ENCODE assay signal across 29 cellular contexts in the genomic region with DNA sequence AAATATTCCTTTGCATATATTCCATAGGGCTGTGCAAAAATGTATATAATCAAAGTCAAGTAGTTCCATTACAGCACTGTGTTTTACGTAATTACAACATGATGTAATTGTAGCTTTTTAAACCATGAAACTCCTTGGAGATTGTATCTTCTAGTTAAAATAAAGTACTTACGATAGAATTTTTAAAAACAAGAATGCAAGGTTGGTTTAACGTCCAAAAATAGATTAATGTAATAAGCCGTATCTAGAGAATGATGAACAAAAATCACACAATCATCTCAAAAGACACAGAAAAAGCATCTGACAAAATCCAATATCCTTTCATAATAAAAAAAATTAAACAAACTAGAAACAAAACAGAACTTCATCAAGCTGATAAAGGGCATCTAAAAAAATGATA.
"Had no signal": no experiment of that assay in that cellular context is flagged by ENCODE, and none has a peak within 500 bp of the region (broad histone marks: within the 10 kb centered on the region; RNA-seq: fewer than 3 reads in every experiment).

No MANE protein-coding gene starts in this region.

- H3K4me3 ChIP-seq: stomach, suprapubic skin, testis, thoracic aorta, thyroid gland, tibial artery, tibial nerve, transverse colon, upper lobe of left lung, upper lobe of right lung, uterus, vagina had no signal

- DNase-seq: stimulated activated CD4-positive, alpha-beta T cell treated with anti-CD3 and anti-CD28 coated beads, Interleukin-2, amount 100 ng/mL, for 48 hours; stimulated activated CD4-positive, alpha-beta T cell treated with anti-CD3 and anti-CD28 coated beads, Interleukin-4, amount 100 ng/mL, for 1 hour; stimulated activated CD4-positive, alpha-beta T cell treated with anti-CD3 and anti-CD28 coated beads, Interleukin-4, amount 100 ng/mL, for 24 hours; stimulated activated CD4-positive, alpha-beta T cell treated with anti-CD3 and anti-CD28 coated beads, Interleukin-4, amount 100 ng/mL, for 4 hours; stimulated activated CD8-positive, alpha-beta memory T cell treated with anti-CD3 and anti-CD28 coated beads, Interleukin-4, amount 100 ng/mL, for 48 hours; stimulated activated naive B cell treated with anti-CD40 and anti-IgM and Interleukin-4, amounts not matched to agents 10 μg/mL and 1 μg/mL and 100 μg/mL, for 72 hours; stimulated activated naive CD4-positive, alpha-beta T cell; stimulated activated naive CD4-positive, alpha-beta T cell treated with Interleukin-2 at 50 U/mL for 16 hours; stimulated activated naive CD8-positive, alpha-beta T cell treated with anti-CD3 and anti-CD28 coated beads, Interleukin-15, amount 100 ng/mL, for 72 hours; stimulated activated naive CD8-positive, alpha-beta T cell treated with anti-CD3 and anti-CD28 coated beads, Interleukin-15, Interleukin-2, amounts not matched to agents 100 U/mL and 50 U/mL, for 24 hours; stomach; substantia nigra; testis; thyroid gland; tibial artery; transverse colon; trophoblast cell; upper lobe of left lung; upper lobe of right lung; uterus had no signal

- H3K9me3 ChIP-seq: testis, thyroid gland had no signal

- H3K27me3 ChIP-seq: stomach, suprapubic skin, testis, thyroid gland, tibial artery, tibial nerve, transverse colon, upper lobe of left lung, upper lobe of right lung, uterus, vagina had no signal

- H3K4me1 Mint-ChIP-seq: stimulated activated effector memory CD8-positive, alpha-beta T cell treated with anti-CD3 and anti-CD28 coated beads, Interleukin-12 subunit alpha, Interleukin-12 subunit beta, amount 100 ng/mL, for 72 hours; stimulated activated memory B cell treated with anti-CD40 and anti-IgM and Interleukin-4, amounts not matched to agents 10 μg/mL and 1 μg/mL and 100 μg/mL, for 72 hours had no signal

- H3K36me3 ChIP-seq: thyroid gland, upper lobe of left lung, upper lobe of right lung, uterus had no signal

- H3K4me3 Mint-ChIP-seq: stimulated activated effector memory CD8-positive, alpha-beta T cell treated with anti-CD3 and anti-CD28 coated beads, Interleukin-12 subunit alpha, Interleukin-12 subunit beta, amount 100 ng/mL, for 72 hours; stimulated activated memory B cell treated with anti-CD40 and anti-IgM and Interleukin-4, amounts not matched to agents 10 μg/mL and 1 μg/mL and 100 μg/mL, for 72 hours; stimulated activated naive B cell treated with anti-CD40 and anti-IgM and Interleukin-4, amounts not matched to agents 10 μg/mL and 1 μg/mL and 100 μg/mL, for 72 hours; stimulated activated naive CD8-positive, alpha-beta T cell treated with anti-CD3 and anti-CD28 coated beads, Interleukin-15, amount 100 ng/mL, for 72 hours; stimulated activated naive CD8-positive, alpha-beta T cell treated with anti-CD3 and anti-CD28 coated beads, Interleukin-15, Interleukin-2, amounts not matched to agents 100 ng/mL and 50 ng/mL, for 24 hours; type B pancreatic cell had no signal

- H3K27ac Mint-ChIP-seq: stimulated activated effector memory CD8-positive, alpha-beta T cell treated with anti-CD3 and anti-CD28 coated beads, Interleukin-12 subunit alpha, Interleukin-12 subunit beta, amount 100 ng/mL, for 72 hours; stimulated activated memory B cell treated with anti-CD40 and anti-IgM and Interleukin-4, amounts not matched to agents 10 μg/mL and 1 μg/mL and 100 μg/mL, for 72 hours; stimulated activated naive B cell treated with anti-CD40 and anti-IgM and Interleukin-4, amounts not matched to agents 10 μg/mL and 1 μg/mL and 100 μg/mL, for 72 hours; stimulated activated naive CD8-positive, alpha-beta T cell treated with anti-CD3 and anti-CD28 coated beads, Interleukin-15, amount 100 ng/mL, for 72 hours; stimulated activated naive CD8-positive, alpha-beta T cell treated with anti-CD3 and anti-CD28 coated beads, Interleukin-15, Interleukin-2, amounts not matched to agents 100 ng/mL and 50 ng/mL, for 24 hours; type B pancreatic cell had no signal

- H3K27me3 Mint-ChIP-seq: stimulated activated memory B cell treated with anti-CD40 and anti-IgM and Interleukin-4, amounts not matched to agents 10 μg/mL and 1 μg/mL and 100 μg/mL, for 72 hours; stimulated activated naive B cell treated with anti-CD40 and anti-IgM and Interleukin-4, amounts not matched to agents 10 μg/mL and 1 μg/mL and 100 μg/mL, for 72 hours; stimulated activated naive CD8-positive, alpha-beta T cell treated with anti-CD3 and anti-CD28 coated beads, Interleukin-15, amount 100 ng/mL, for 72 hours; stimulated activated naive CD8-positive, alpha-beta T cell treated with anti-CD3 and anti-CD28 coated beads, Interleukin-15, Interleukin-2, amounts not matched to agents 100 ng/mL and 50 ng/mL, for 24 hours; type B pancreatic cell had no signal

- H3K36me3 Mint-ChIP-seq: stimulated activated effector memory CD8-positive, alpha-beta T cell treated with anti-CD3 and anti-CD28 coated beads, Interleukin-12 subunit alpha, Interleukin-12 subunit beta, amount 100 ng/mL, for 72 hours had no signal

- ATAC-seq: stimulated activated effector memory CD8-positive, alpha-beta T cell treated with anti-CD3 and anti-CD28 coated beads, Interleukin-12 subunit alpha, Interleukin-12 subunit beta, amount 100 ng/mL, for 72 hours; stimulated activated memory B cell treated with anti-CD40 and anti-IgM and Interleukin-4, amounts not matched to agents 10 μg/mL and 1 μg/mL and 100 μg/mL, for 72 hours; stimulated activated naive B cell treated with anti-CD40 and anti-IgM and Interleukin-4, amounts not matched to agents 10 μg/mL and 1 μg/mL and 100 μg/mL, for 72 hours; stimulated activated naive CD8-positive, alpha-beta T cell treated with anti-CD3 and anti-CD28 coated beads, Interleukin-15, amount 100 ng/mL, for 72 hours; stimulated activated naive CD8-positive, alpha-beta T cell treated with anti-CD3 and anti-CD28 coated beads, Interleukin-15, Interleukin-2, amounts not matched to agents 100 U/mL and 50 U/mL, for 24 hours; upper lobe of right lung had no signal

- H3K4me1 ChIP-seq: stomach, suprapubic skin, testis, thyroid gland, tibial artery, tibial nerve, transverse colon, upper lobe of left lung, upper lobe of right lung, uterus, vagina had no signal

- H3K27ac ChIP-seq: stomach, suprapubic skin, testis, thoracic aorta, thyroid gland, tibial artery, tibial nerve, transverse colon, upper lobe of left lung, upper lobe of right lung, uterus, vagina had no signal

- FAIRE-seq: urothelium cell line had no signal
